Comparison of ENCODE assay signal across 7 cellular contexts in the genomic region with DNA sequence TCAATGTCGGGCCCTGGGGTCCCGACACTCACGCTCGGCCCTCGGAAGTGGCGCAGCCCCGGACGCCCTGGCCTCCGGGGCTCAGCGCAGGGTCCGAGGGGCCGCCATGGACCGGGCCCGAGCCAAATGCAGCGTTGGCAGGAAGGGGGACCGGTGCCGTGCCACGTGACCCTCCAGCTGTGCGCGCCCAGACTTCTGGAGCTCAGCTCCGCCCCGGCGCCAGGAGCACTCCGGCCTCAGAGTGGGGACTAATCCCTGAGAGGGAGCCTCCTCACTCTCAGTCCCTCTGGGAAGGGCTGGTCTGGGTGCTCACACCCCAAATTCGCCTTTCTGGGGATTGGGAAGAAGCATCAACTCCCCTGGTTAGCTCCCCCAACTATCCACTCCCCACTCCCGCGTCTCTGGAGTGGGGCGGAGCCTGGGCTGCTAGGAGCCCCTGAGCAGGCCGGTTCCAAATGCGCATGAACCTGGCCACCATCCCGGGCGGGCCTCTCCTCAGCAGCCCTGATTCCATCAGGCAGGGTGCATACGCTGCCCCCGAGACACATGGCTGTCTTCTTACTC. TPM values are rescaled to one million over a fixed set of nuclear protein-coding genes. Genes with fewer than 3 reads are reported as not detected.
A peak's percentile ranks its signal among the peaks of the same experiment; 100 is the strongest.
DNase-seq lines count a peak whose midpoint lies in the region; ATAC-seq and TF ChIP-seq lines count a peak whose summit lies in the region.

A gene with protein sequence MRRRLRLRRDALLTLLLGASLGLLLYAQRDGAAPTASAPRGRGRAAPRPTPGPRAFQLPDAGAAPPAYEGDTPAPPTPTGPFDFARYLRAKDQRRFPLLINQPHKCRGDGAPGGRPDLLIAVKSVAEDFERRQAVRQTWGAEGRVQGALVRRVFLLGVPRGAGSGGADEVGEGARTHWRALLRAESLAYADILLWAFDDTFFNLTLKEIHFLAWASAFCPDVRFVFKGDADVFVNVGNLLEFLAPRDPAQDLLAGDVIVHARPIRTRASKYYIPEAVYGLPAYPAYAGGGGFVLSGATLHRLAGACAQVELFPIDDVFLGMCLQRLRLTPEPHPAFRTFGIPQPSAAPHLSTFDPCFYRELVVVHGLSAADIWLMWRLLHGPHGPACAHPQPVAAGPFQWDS (minus strand): TSS at position 166 of the 564 bp plus-strand sequence. CDS start 513 bp downstream, outside the sequence.

- H3K18ac ChIP-seq in trophoblast cell (ENCODE audit: low read length), result peak within 1 kb of the TSS; percentile 31

- H3K9ac ChIP-seq in trophoblast cell (ENCODE audit: low read length), result peak within 1 kb of the TSS; percentile 45

- H3K9me3 ChIP-seq in left ventricle myocardium inferior (replicated peaks), result no peaks in the 10 kb centered on the region
- H3K9me3 ChIP-seq in trophoblast cell (ENCODE audit: insufficient read depth, low read depth, low read length), result peaks cover 15% of the 10 kb centered on the region

- H2BK5ac ChIP-seq in trophoblast cell (ENCODE audit: low read depth, low read length, poor library complexity), result no peak within 1 kb of the TSS

- H2AK5ac ChIP-seq in trophoblast cell (ENCODE audit: low read length), result no peak within 1 kb of the TSS

- H3K27ac ChIP-seq in left ventricle myocardium inferior (replicated peaks) (peak within 1 kb of the TSS; percentile 82), trophoblast cell (ENCODE audit: low read depth, low read length) (no peak within 1 kb of the TSS)

- no peaks in the 10 kb centered on the region for H3K27me3 ChIP-seq in GM06990 (replicated peaks; ENCODE audit: control insufficient read depth, insufficient read depth, low read length)
- peaks cover 12% of the 10 kb centered on the region for H3K27me3 ChIP-seq in left ventricle myocardium inferior (ENCODE audit: low read depth)
- peaks cover 32% of the 10 kb centered on the region for H3K27me3 ChIP-seq in trophoblast cell (ENCODE audit: insufficient read depth, low read length)

- no peak within 1 kb of the TSS for H2BK120ac ChIP-seq in trophoblast cell (ENCODE audit: insufficient read depth, low read length, poor library complexity)

- H2BK12ac ChIP-seq in trophoblast cell (ENCODE audit: low read length), result no peak within 1 kb of the TSS

- H3K4me2 ChIP-seq in trophoblast cell (ENCODE audit: low read length), result peak within 1 kb of the TSS; percentile 91

- intact Hi-C loops in left ventricle myocardium inferior (cut with micrococcal nuclease), result loop anchor here (5.0 kb wide), 1 partner anchor 174 kb away; no protein-coding TSS in a partner anchor

- H4K12ac ChIP-seq in trophoblast cell (ENCODE audit: low read depth, low read length), result peak within 1 kb of the TSS; percentile 39

- H4K91ac ChIP-seq in trophoblast cell (ENCODE audit: low read depth, low read length), result peak within 1 kb of the TSS; percentile 62

- peak within 1 kb of the TSS; percentile 36 for H3K14ac ChIP-seq in trophoblast cell (ENCODE audit: low read length)

- H3K36me3 ChIP-seq in GM06990 (ENCODE audit: control insufficient read depth, insufficient read depth, low read length) (peaks cover 19% of the 10 kb centered on the region), left ventricle myocardium inferior (peaks cover 22% of the 10 kb centered on the region), trophoblast cell (ENCODE audit: control insufficient read depth in 1 of 2, insufficient read depth in 2 of 2, low read length in 2 of 2) (peaks cover 27 to 32% of the 10 kb centered on the region in 2 experiments)

- peak within 1 kb of the TSS; percentile 69 for H4K8ac ChIP-seq in trophoblast cell (ENCODE audit: low read depth, low read length)

- whole genome bisulfite sequencing in trophoblast cell (ENCODE audit: extremely low coverage, insufficient coverage, insufficient read length), result no CpG with 5 or more reads among the region's 34 CpGs

- H3K23ac ChIP-seq in trophoblast cell (ENCODE audit: low read length), result no peak within 1 kb of the TSS

- DNase-seq in GM06990 (ENCODE audit: extremely low read depth, insufficient read length) (peak; percentile 67), NCI-H2196 treated with DMSO at 0.1 percent for 48 hours (lab: John Stamatoyannopoulos, UW; ENCODE audit: unreplicated experiment) (peak; percentile 24), amniotic epithelial cell (ENCODE audit: low read depth) (peak; percentile 71), left ventricle myocardium inferior (peak; percentile 82), trophoblast cell (no peak)

- H3K4me3 ChIP-seq in GM06990 (replicated peaks; ENCODE audit: low read depth, low read length), result peak within 1 kb of the TSS; percentile 76
- peak within 1 kb of the TSS; percentile 75 for H3K4me3 ChIP-seq in left ventricle myocardium inferior
- H3K4me3 ChIP-seq in trophoblast cell (ENCODE audit: low read depth, low read length), result peak within 1 kb of the TSS; percentile 73

- peak within 1 kb of the TSS; percentile 74 for H2AFZ ChIP-seq in trophoblast cell (ENCODE audit: insufficient read depth, low read length, poor library complexity)

- H3K79me2 ChIP-seq in trophoblast cell (ENCODE audit: control insufficient read depth, insufficient read depth, low read length, poor library complexity), result no peaks in the 10 kb centered on the region

- peaks cover 6% of the 10 kb centered on the region for H3K79me1 ChIP-seq in trophoblast cell (ENCODE audit: low read length)

- TF ChIP-seq CTCF in GM06990 (IDR thresholded peaks at IDR 0.05; ENCODE audit: insufficient read depth, low read length, poor library complexity, severe bottlenecking) (no peak), left ventricle myocardium inferior (IDR thresholded peaks at IDR 0.05; ENCODE audit: borderline replicate concordance) (no peak)

- H3K4me1 ChIP-seq in left ventricle myocardium inferior (peaks cover 34% of the 10 kb centered on the region), trophoblast cell (ENCODE audit: control insufficient read depth in 1 of 2, insufficient read depth in 2 of 2, low read length in 2 of 2) (peaks cover 6 to 11% of the 10 kb centered on the region in 2 experiments)

- ATAC-seq in GM21737 (IDR thresholded peaks at IDR 0.05; ENCODE audit: unreplicated experiment) (peak; percentile 45), HG03469 (IDR thresholded peaks at IDR 0.05; ENCODE audit: unreplicated experiment) (no peak)

- peak within 1 kb of the TSS; percentile 15 for H3K4ac ChIP-seq in trophoblast cell (ENCODE audit: low read depth, low read length)

RNA-seq across cellular contexts. Expression of the gene that starts here (rescaled TPM):
- total RNA-seq in left ventricle myocardium inferior, result 9.8 TPM
- 5.6 TPM in 2 replicates for polyA plus RNA-seq in trophoblast cell (2013)

Comparison
In these comparisons a context has a peak if more than half of its experiments do, and no peak if none do; other contexts are left out.
1. DNase-seq: peak in GM06990 (single experiment), NCI-H2196 treated with DMSO at 0.1 percent for 48 hours (single experiment), amniotic epithelial cell (single experiment) and left ventricle myocardium inferior (single experiment); none in trophoblast cell (0 of 2).
2. Peak in every context shown above with its lines, with median percentiles within 50 percentile points of each other: H3K4me3 ChIP-seq.